ENCODE assay signal across 29 cellular contexts in genomic region chr1:46408356-46409062, GRCh38. TPM values are rescaled to one million over a fixed set of nuclear protein-coding genes. Genes with fewer than 3 reads are reported as not detected.
DNase-seq lines count a peak whose midpoint lies in the region; ATAC-seq and TF ChIP-seq lines count a peak whose summit lies in the region.
"Had no signal": no experiment of that assay in that cellular context is flagged by ENCODE, and none has a peak within 500 bp of the region (broad histone marks: within the 10 kb centered on the region; RNA-seq: fewer than 3 reads in every experiment).

No MANE protein-coding gene starts in this region.

- no peaks in the 10 kb centered on the region for H3K27me3 Mint-ChIP-seq in T-helper 17 cell
- H3K27me3 Mint-ChIP-seq: activated B cell treated with CpG ODN at 0.5 μM for 24 hours; stimulated activated naive CD8-positive, alpha-beta T cell treated with anti-CD3 and anti-CD28 coated beads, Interleukin-15, amount 100 ng/mL, for 72 hours; T-cell had no signal

- H3K27ac ChIP-seq in substantia nigra (ENCODE audit: low read depth, low read length, poor library complexity, severe bottlenecking) (peak overlapping the region; percentile 42), coronary artery (no peak overlapping the region)
- H3K27ac ChIP-seq: left ventricle myocardium inferior, uterus had no signal

- H3K4me1 Mint-ChIP-seq in T-helper 17 cell: peaks cover 10% of the 10 kb centered on the region
- H3K4me1 Mint-ChIP-seq: activated B cell treated with CpG ODN at 0.5 μM for 24 hours; stimulated activated naive CD8-positive, alpha-beta T cell treated with anti-CD3 and anti-CD28 coated beads, Interleukin-15, amount 100 ng/mL, for 72 hours had no signal

- no peak overlapping the region for H3K4me3 Mint-ChIP-seq in T-helper 17 cell
- H3K4me3 Mint-ChIP-seq: activated B cell treated with CpG ODN at 0.5 μM for 24 hours; activated T-cell treated with anti-CD3 and anti-CD28 coated beads, Interleukin-2, amount 50 U/mL, for 4 hours; CD14-positive monocyte; neural crest cell; stimulated activated naive CD8-positive, alpha-beta T cell treated with anti-CD3 and anti-CD28 coated beads, Interleukin-15, amount 100 ng/mL, for 72 hours; T-cell had no signal

- TF ChIP-seq CTCF in fibroblast of villous mesenchyme (IDR thresholded peaks at IDR 0.05; ENCODE audit: insufficient read depth, low read depth, low read length) (no peak), coronary artery (IDR thresholded peaks at IDR 0.05) (no peak)

- peak overlapping the region; percentile 27 for H3K27ac Mint-ChIP-seq in T-helper 17 cell
- H3K27ac Mint-ChIP-seq: activated B cell treated with CpG ODN at 0.5 μM for 24 hours, T-cell had no signal

- H3K36me3 Mint-ChIP-seq in T-helper 17 cell (ENCODE audit: low read depth): peaks cover 2% of the 10 kb centered on the region

- no peak for ATAC-seq in T-helper 17 cell
- ATAC-seq: activated T-cell treated with anti-CD3 and anti-CD28 coated beads, Interleukin-2, amount 50 U/mL, for 4 hours; PC-3; right cardiac atrium; stimulated activated naive CD8-positive, alpha-beta T cell treated with anti-CD3 and anti-CD28 coated beads, Interleukin-15, amount 100 ng/mL, for 72 hours; T-cell had no signal

- H3K4me3 ChIP-seq in fibroblast of villous mesenchyme (ENCODE audit: low read depth, low read length) (no peak overlapping the region), coronary artery (no peak overlapping the region)
- H3K4me3 ChIP-seq: left ventricle myocardium inferior, uterus had no signal

- DNase-seq in AG20443 (ENCODE audit: low spot score) (peak; percentile 79), T-helper 17 cell (no peak), fibroblast of villous mesenchyme (ENCODE audit: low read depth) (peak; percentile 27), substantia nigra (lab: John Stamatoyannopoulos, UW) (no peak), coronary artery (ENCODE audit: low spot score) (no peak), EL (no peak)
- no peak for DNase-seq in activated CD4-positive, CD25-positive, alpha-beta regulatory T cell treated with anti-CD3 and anti-CD28 coated beads, Interleukin-2, amount 50 U/mL, for 72 hours
- DNase-seq: activated B cell treated with CpG ODN at 0.5 μM for 24 hours; activated CD4-positive, alpha-beta T cell treated with anti-CD3 and anti-CD28 coated beads, Interleukin-2, amount 50 U/mL, for 1 hour; activated naive CD4-positive, alpha-beta T cell treated with Interleukin-2 at 50 U/mL for 16 hours; activated T-cell treated with anti-CD3 and anti-CD28 coated beads, Interleukin-2, amount 50 U/mL, for 4 hours; amniotic stem cell; DMS79 treated with DMSO at 0.1 percent for 48 hours; effector CD4-positive, alpha-beta T cell; islet precursor cell; left ventricle myocardium inferior; mesendoderm; NCI-H1417 treated with DMSO at 0.1 percent for 48 hours; NCI-H2081; NCI-H226; NCI-H526 treated with DMSO at 0.1 percent for 48 hours; PC-3; right cardiac atrium; stimulated activated CD8-positive, alpha-beta memory T cell treated with anti-CD3 and anti-CD28 coated beads, Interleukin-4, amount 100 ng/mL, for 48 hours; stimulated activated naive CD8-positive, alpha-beta T cell treated with anti-CD3 and anti-CD28 coated beads, Interleukin-15, amount 100 ng/mL, for 72 hours; T-cell; uterus had no signal

- no peaks in the 10 kb centered on the region for H3K9me3 ChIP-seq in T-helper 17 cell (ENCODE audit: control insufficient read depth, low read length, poor library complexity, severe bottlenecking)
- H3K9me3 ChIP-seq: left ventricle myocardium inferior, uterus had no signal

RNA-seq across cellular contexts. Expression of gene FAAH, which starts 14.4 kb away (rescaled TPM):
- 1 to 10 TPM; 6.5 to 9.4 TPM for total RNA-seq in T-helper 17 cell
- 0.64 and 0.86 TPM in 2 replicates for total RNA-seq in fibroblast of villous mesenchyme

Comparison
In these comparisons a context has a peak if more than half of its experiments do, and no peak if none do; other contexts are left out.
1. DNase-seq: peak in AG20443 (single experiment) and fibroblast of villous mesenchyme (single experiment); none in T-helper 17 cell (0 of 3), substantia nigra (0 of 49), activated CD4-positive, CD25-positive, alpha-beta regulatory T cell treated with anti-CD3 and anti-CD28 coated beads, Interleukin-2, amount 50 U/mL, for 72 hours (single experiment), coronary artery (single experiment) and EL (single experiment).